10 cellular contexts compared by ENCODE assay signal in the genomic region with DNA sequence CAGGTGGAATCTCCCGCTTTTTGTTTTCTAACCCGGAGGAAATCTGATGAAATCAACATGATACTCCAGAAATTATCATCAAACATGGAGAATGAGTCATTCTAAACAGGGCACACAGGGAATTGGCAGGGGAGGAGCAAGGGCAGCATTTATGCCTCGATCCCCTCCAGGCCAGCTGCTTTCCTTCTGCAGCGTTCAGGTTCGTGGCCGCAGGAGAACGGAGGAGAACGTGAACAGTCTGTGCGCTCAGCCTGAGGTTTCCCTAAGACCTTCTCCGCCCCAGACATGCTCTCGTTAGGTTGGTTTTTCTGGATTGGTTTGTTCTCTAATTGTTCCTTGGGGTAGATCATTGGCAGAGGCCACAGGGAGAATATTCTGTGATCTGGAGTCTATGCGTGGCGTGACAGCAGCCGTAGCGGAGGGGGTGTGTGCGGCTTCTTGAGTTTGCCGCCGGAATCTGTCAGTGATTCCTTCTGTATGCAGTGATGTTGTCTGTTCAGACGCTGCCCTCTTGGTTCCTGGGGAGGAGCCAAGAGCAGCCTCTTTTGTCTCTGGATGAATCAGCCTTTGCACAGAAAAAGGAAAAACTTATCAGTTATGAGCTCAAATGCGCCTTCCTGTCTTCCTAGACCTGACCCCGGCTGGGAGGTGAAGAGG.
DNase-seq lines count a peak whose midpoint lies in the region; ATAC-seq and TF ChIP-seq lines count a peak whose summit lies in the region.
"Had no signal": no experiment of that assay in that cellular context is flagged by ENCODE, and none has a peak within 500 bp of the region (broad histone marks: within the 10 kb centered on the region; RNA-seq: fewer than 3 reads in every experiment).

No MANE protein-coding gene starts in this region.

- no peak overlapping the region for H3K27ac Mint-ChIP-seq in endothelial cell (ENCODE audit: unreplicated experiment)
- H3K27ac Mint-ChIP-seq in activated CD4-positive, alpha-beta memory T cell treated with anti-CD3 and anti-CD28 coated beads for 36 hours: no peak overlapping the region
- no peak overlapping the region for H3K27ac Mint-ChIP-seq in naive thymus-derived CD4-positive, alpha-beta T cell
- H3K27ac Mint-ChIP-seq: activated naive CD8-positive, alpha-beta T cell treated with anti-CD3 and anti-CD28 coated beads, Interleukin-2, amount 10 ng/mL, durations not matched to agents 7 days and 5 days had no signal

- DNase-seq in Daoy (ENCODE audit: low read depth) (peak; percentile 64), NCI-H460 (ENCODE audit: extremely low read depth, low read depth) (peak; percentile 89), endothelial cell (ENCODE audit: low spot score) (no peak), pons (ENCODE audit: low spot score) (peak; percentile 64), NK-92 (lab: John Stamatoyannopoulos, UW; ENCODE audit: unreplicated experiment) (no peak)
- no peak for DNase-seq in activated CD4-positive, CD25-positive, alpha-beta regulatory T cell treated with anti-CD3 and anti-CD28 coated beads, Interleukin-2, amount 50 U/mL, for 72 hours
- DNase-seq in activated CD4-positive, alpha-beta memory T cell treated with anti-CD3 and anti-CD28 coated beads for 36 hours: no peak
- DNase-seq in naive thymus-derived CD4-positive, alpha-beta T cell: no peak
- DNase-seq: activated naive CD8-positive, alpha-beta T cell treated with anti-CD3 and anti-CD28 coated beads, Interleukin-2, amount 10 ng/mL, durations not matched to agents 7 days and 5 days had no signal

- H3K9me3 ChIP-seq in naive thymus-derived CD4-positive, alpha-beta T cell (ENCODE audit: control insufficient read depth in 2 of 3, low read length in 3 of 3): no peaks in the 10 kb centered on the region

- no peak overlapping the region for H3K4me3 ChIP-seq in naive thymus-derived CD4-positive, alpha-beta T cell (ENCODE audit: low read length)

- CTCF ChIA-PET in activated CD4-positive, alpha-beta memory T cell treated with anti-CD3 and anti-CD28 coated beads for 36 hours (lab: Charles Lee): no interaction called here
- CTCF ChIA-PET in naive thymus-derived CD4-positive, alpha-beta T cell (lab: Charles Lee): no interaction called here

- ATAC-seq in naive thymus-derived CD4-positive, alpha-beta T cell: no peak

- H3K27me3 ChIP-seq in naive thymus-derived CD4-positive, alpha-beta T cell (ENCODE audit: control insufficient read depth in 2 of 2, insufficient read depth in 2 of 2, low read length in 2 of 2): no peaks in the 10 kb centered on the region

- H3K36me3 Mint-ChIP-seq in endothelial cell (ENCODE audit: low read depth, unreplicated experiment): peaks cover 19% of the 10 kb centered on the region
- H3K36me3 Mint-ChIP-seq in activated CD4-positive, alpha-beta memory T cell treated with anti-CD3 and anti-CD28 coated beads for 36 hours: no peaks in the 10 kb centered on the region
- no peaks in the 10 kb centered on the region for H3K36me3 Mint-ChIP-seq in naive thymus-derived CD4-positive, alpha-beta T cell
- H3K36me3 Mint-ChIP-seq: activated naive CD8-positive, alpha-beta T cell treated with anti-CD3 and anti-CD28 coated beads, Interleukin-2, amount 10 ng/mL, durations not matched to agents 7 days and 5 days had no signal

- H3K4me1 Mint-ChIP-seq in endothelial cell (ENCODE audit: unreplicated experiment): peaks cover 21% of the 10 kb centered on the region
- H3K4me1 Mint-ChIP-seq in activated CD4-positive, alpha-beta memory T cell treated with anti-CD3 and anti-CD28 coated beads for 36 hours (ENCODE audit: low read depth): no peaks in the 10 kb centered on the region
- no peaks in the 10 kb centered on the region for H3K4me1 Mint-ChIP-seq in naive thymus-derived CD4-positive, alpha-beta T cell
- H3K4me1 Mint-ChIP-seq: activated naive CD8-positive, alpha-beta T cell treated with anti-CD3 and anti-CD28 coated beads, Interleukin-2, amount 10 ng/mL, durations not matched to agents 7 days and 5 days had no signal

- intact Hi-C loops in activated CD4-positive, alpha-beta memory T cell treated with anti-CD3 and anti-CD28 coated beads for 36 hours (cut with micrococcal nuclease): no loop called here
- intact Hi-C loops in naive thymus-derived CD4-positive, alpha-beta T cell (cut with micrococcal nuclease): no loop called here

- POLR2A ChIA-PET in activated CD4-positive, alpha-beta memory T cell treated with anti-CD3 and anti-CD28 coated beads for 36 hours (lab: Charles Lee): no interaction called here
- POLR2A ChIA-PET in naive thymus-derived CD4-positive, alpha-beta T cell (lab: Charles Lee): no interaction called here

- no peaks in the 10 kb centered on the region for H3K4me1 ChIP-seq in naive thymus-derived CD4-positive, alpha-beta T cell (ENCODE audit: control insufficient read depth in 2 of 2, insufficient read depth in 2 of 2, low read length in 2 of 2)

- no peaks in the 10 kb centered on the region for H3K36me3 ChIP-seq in naive thymus-derived CD4-positive, alpha-beta T cell (ENCODE audit: control insufficient read depth in 2 of 3, insufficient read depth in 3 of 3, low read length in 3 of 3)

- H3K9me3 Mint-ChIP-seq in endothelial cell (ENCODE audit: unreplicated experiment): no peaks in the 10 kb centered on the region
- no peaks in the 10 kb centered on the region for H3K9me3 Mint-ChIP-seq in activated CD4-positive, alpha-beta memory T cell treated with anti-CD3 and anti-CD28 coated beads for 36 hours
- H3K9me3 Mint-ChIP-seq in naive thymus-derived CD4-positive, alpha-beta T cell: peaks cover 0 to 2% (median 0%) of the 10 kb centered on the region in 11 donors
- H3K9me3 Mint-ChIP-seq: activated naive CD8-positive, alpha-beta T cell treated with anti-CD3 and anti-CD28 coated beads, Interleukin-2, amount 10 ng/mL, durations not matched to agents 7 days and 5 days; neural crest cell had no signal

- H3K4me3 Mint-ChIP-seq in endothelial cell (ENCODE audit: unreplicated experiment): peak overlapping the region; percentile 14
- no peak overlapping the region for H3K4me3 Mint-ChIP-seq in activated CD4-positive, alpha-beta memory T cell treated with anti-CD3 and anti-CD28 coated beads for 36 hours
- H3K4me3 Mint-ChIP-seq in naive thymus-derived CD4-positive, alpha-beta T cell: no peak overlapping the region
- H3K4me3 Mint-ChIP-seq: activated naive CD8-positive, alpha-beta T cell treated with anti-CD3 and anti-CD28 coated beads, Interleukin-2, amount 10 ng/mL, durations not matched to agents 7 days and 5 days; neural crest cell had no signal

- H3K27me3 Mint-ChIP-seq in endothelial cell (ENCODE audit: unreplicated experiment): peaks cover 8% of the 10 kb centered on the region
- H3K27me3 Mint-ChIP-seq in activated CD4-positive, alpha-beta memory T cell treated with anti-CD3 and anti-CD28 coated beads for 36 hours: no peaks in the 10 kb centered on the region
- peaks cover 0 to 13% (median 0%) of the 10 kb centered on the region in 5 donors for H3K27me3 Mint-ChIP-seq in naive thymus-derived CD4-positive, alpha-beta T cell
- H3K27me3 Mint-ChIP-seq: activated naive CD8-positive, alpha-beta T cell treated with anti-CD3 and anti-CD28 coated beads, Interleukin-2, amount 10 ng/mL, durations not matched to agents 7 days and 5 days had no signal

- no peak for TF ChIP-seq CTCF in endothelial cell (IDR thresholded peaks at IDR 0.05; ENCODE audit: unreplicated experiment)

- no peak overlapping the region for H3K27ac ChIP-seq in naive thymus-derived CD4-positive, alpha-beta T cell (ENCODE audit: low read depth, low read length)

Comparison
In these comparisons a context has a peak if more than half of its experiments do, and no peak if none do; other contexts are left out.
1. DNase-seq: peak in Daoy (single experiment), NCI-H460 (single experiment) and pons (single experiment); none in endothelial cell (single experiment), activated CD4-positive, CD25-positive, alpha-beta regulatory T cell treated with anti-CD3 and anti-CD28 coated beads, Interleukin-2, amount 50 U/mL, for 72 hours (single experiment), activated CD4-positive, alpha-beta memory T cell treated with anti-CD3 and anti-CD28 coated beads for 36 hours (single experiment), naive thymus-derived CD4-positive, alpha-beta T cell (0 of 9) and NK-92 (single experiment).